In genomic region chr10:61067683-61068336, GRCh38 we compare ENCODE assay signal across 16 cellular contexts.
DNase-seq lines count a peak whose midpoint lies in the region; ATAC-seq, FAIRE-seq and TF ChIP-seq lines count a peak whose summit lies in the region.
"Had no signal": no experiment of that assay in that cellular context is flagged by ENCODE, and none has a peak within 500 bp of the region (broad histone marks: within the 10 kb centered on the region; RNA-seq: fewer than 3 reads in every experiment).

No MANE protein-coding gene starts in this region.

- H3K9me3 ChIP-seq in A549 = no peaks in the 10 kb centered on the region
- H3K9me3 ChIP-seq: BLaER1 had no signal

- DNase-seq in A549 (ENCODE audit: low read depth in 1 of 2, low spot score in 1 of 2) (peak in 1 of 2 experiments; percentile 2), NCI-H82 treated with DMSO at 0.1 percent for 48 hours (lab: John Stamatoyannopoulos, UW; ENCODE audit: unreplicated experiment) (peak; percentile 44), mesothelial cell of epicardium (ENCODE audit: low spot score in 2 of 2, unreplicated experiment in 2 of 2) (no peak), endothelial cell (ENCODE audit: low spot score) (no peak), NOMO-1 treated with dmso at 0.1 percent for 144 hours (lab: John Stamatoyannopoulos, UW; ENCODE audit: unreplicated experiment) (no peak)
- no peak for DNase-seq in activated naive CD4-positive, alpha-beta T cell (lab: John Stamatoyannopoulos, UW)
- DNase-seq: AML-193; Calu3; CD4-positive, CD25-positive, alpha-beta regulatory T cell; DMS79; GM23248; H9 had no signal

- WGBS in A549 (ENCODE audit: missing lambda C conversion rate) = 73% methylated on average over 4 of the region's 4 CpGs

- H3K27ac Mint-ChIP-seq in mesothelial cell of epicardium (peak overlapping the region; percentile 51), endothelial cell (ENCODE audit: unreplicated experiment) (no peak overlapping the region)
- H3K27ac Mint-ChIP-seq: CD4-positive, CD25-positive, alpha-beta regulatory T cell; H9 had no signal

- H3K4me1 Mint-ChIP-seq in mesothelial cell of epicardium = peaks cover 69% of the 10 kb centered on the region
- no peaks in the 10 kb centered on the region for H3K4me1 Mint-ChIP-seq in endothelial cell (ENCODE audit: unreplicated experiment)
- H3K4me1 Mint-ChIP-seq: H9 had no signal

- no peak overlapping the region for H3K4me3 ChIP-seq in A549
- H3K4me3 ChIP-seq: BLaER1, GM12878, GM23248 had no signal

- no peak for TF ChIP-seq POLR2A in A549 (IDR thresholded peaks at IDR 0.05; ENCODE audit: low read length)

- H3K27me3 Mint-ChIP-seq in mesothelial cell of epicardium (ENCODE audit: low read depth) = no peaks in the 10 kb centered on the region
- H3K27me3 Mint-ChIP-seq in endothelial cell (ENCODE audit: unreplicated experiment) = no peaks in the 10 kb centered on the region

- TF ChIP-seq CTCF in 22Rv1 (IDR thresholded peaks at IDR 0.05) = no peak
- no peak for TF ChIP-seq CTCF in A549 (IDR thresholded peaks at IDR 0.05)
- TF ChIP-seq CTCF in mesothelial cell of epicardium (IDR thresholded peaks at IDR 0.05; ENCODE audit: unreplicated experiment) = no peak
- TF ChIP-seq CTCF in endothelial cell (IDR thresholded peaks at IDR 0.05; ENCODE audit: unreplicated experiment) = no peak

- CTCF ChIA-PET in A549 (lab: Yijun Ruan, JAX) = no interaction called here

- H3K4me3 Mint-ChIP-seq in mesothelial cell of epicardium (no peak overlapping the region), endothelial cell (ENCODE audit: unreplicated experiment) (no peak overlapping the region)
- H3K4me3 Mint-ChIP-seq: CD4-positive, CD25-positive, alpha-beta regulatory T cell; H9 had no signal

- H3K4me1 ChIP-seq in A549 = peaks cover 44% of the 10 kb centered on the region
- H3K4me1 ChIP-seq: BLaER1 had no signal

- H3K36me3 Mint-ChIP-seq in mesothelial cell of epicardium = peaks cover 2% of the 10 kb centered on the region
- H3K36me3 Mint-ChIP-seq in endothelial cell (ENCODE audit: low read depth, unreplicated experiment) = no peaks in the 10 kb centered on the region
- H3K36me3 Mint-ChIP-seq: CD4-positive, CD25-positive, alpha-beta regulatory T cell had no signal

- no peak for TF ChIP-seq EP300 in A549 (IDR thresholded peaks at IDR 0.05)

- peak overlapping the region; percentile 48; the same call in 2 of the 3 replicates for H3K4me2 ChIP-seq in A549
- H3K4me2 ChIP-seq: BLaER1 had no signal

- no peak for TF ChIP-seq RAD21 in A549 (conservative IDR thresholded peaks at IDR 0.05 in 1 of 2, IDR thresholded peaks at IDR 0.05 in 1 of 2)

- ATAC-seq in A549 = peak in 1 of 2 experiments; percentile 14; a peak in 1 of 6 replicates
- ATAC-seq: GM12878 had no signal

- H3K27ac ChIP-seq in 22Rv1 (peak overlapping the region; percentile 25; the same call in 1 of the 2 replicates), A549 (peak overlapping the region; percentile 68 to 76)
- H3K27ac ChIP-seq: BLaER1, GM23248 had no signal

- POLR2A ChIA-PET in A549 (lab: Yijun Ruan, JAX) = no interaction called here

- H3K9me3 Mint-ChIP-seq in mesothelial cell of epicardium (peaks cover 3% of the 10 kb centered on the region), endothelial cell (ENCODE audit: unreplicated experiment) (no peaks in the 10 kb centered on the region)
- H3K9me3 Mint-ChIP-seq: H9 had no signal

- no peak for FAIRE-seq in A549 (lab: Jason Lieb, UNC)
- FAIRE-seq: GM12878, GM18507 had no signal

TF ChIP-seq in A549, 52 proteins besides CTCF, POLR2A, EP300 and RAD21:
- TF ChIP-seq HEYL (CRISPR knock-in tag; IDR thresholded peaks at IDR 0.05) (no peak), CBX2 (IDR thresholded peaks at IDR 0.05; ENCODE audit: borderline replicate concordance, low read depth) (no peak), ATOH8 (CRISPR knock-in tag; IDR thresholded peaks at IDR 0.05; ENCODE audit: low read depth) (no peak), HDAC2 (IDR thresholded peaks at IDR 0.05) (no peak), NPAS2 (CRISPR knock-in tag; IDR thresholded peaks at IDR 0.05; ENCODE audit: borderline replicate concordance) (no peak), RFX5 (IDR thresholded peaks at IDR 0.05) (no peak), EHF (CRISPR knock-in tag; IDR thresholded peaks at IDR 0.05) (no peak), JUN (IDR thresholded peaks at IDR 0.05) (no peak), CEBPB (IDR thresholded peaks at IDR 0.05) (no peak), ZNF302 (CRISPR knock-in tag; IDR thresholded peaks at IDR 0.05) (no peak), ZSCAN20 (CRISPR knock-in tag; IDR thresholded peaks at IDR 0.05) (no peak), NFE2L2 (conservative IDR thresholded peaks at IDR 0.05; ENCODE audit: low read length) (no peak), HOXB13 (CRISPR knock-in tag; IDR thresholded peaks at IDR 0.05; ENCODE audit: low read depth) (no peak), ELK1 (IDR thresholded peaks at IDR 0.05; ENCODE audit: low read depth, low read length) (no peak)
